In genomic region chr2:28577796-28578680, GRCh38 we compare ENCODE assay signal across 20 cellular contexts.
DNase-seq lines count a peak whose midpoint lies in the region; ATAC-seq, FAIRE-seq and TF ChIP-seq lines count a peak whose summit lies in the region.
"Had no signal": no experiment of that assay in that cellular context is flagged by ENCODE, and none has a peak within 500 bp of the region (broad histone marks: within the 10 kb centered on the region; RNA-seq: fewer than 3 reads in every experiment).

No MANE protein-coding gene starts in this region.

- FAIRE-seq in A549 (lab: Jason Lieb, UNC), result no peak
- FAIRE-seq: G401.6 had no signal

- no peak overlapping the region for H3K18ac ChIP-seq in neuronal stem cell (ENCODE audit: low read length)

- H3K9me3 ChIP-seq in A549 (no peaks in the 10 kb centered on the region), neuronal stem cell (replicated peaks in 1 of 2; ENCODE audit: control insufficient read depth in 2 of 2, insufficient read depth in 1 of 2, low read depth in 1 of 2, low read length in 2 of 2) (no peaks in the 10 kb centered on the region)
- H3K9me3 ChIP-seq: Caco-2 had no signal

- H2BK12ac ChIP-seq in neuronal stem cell (ENCODE audit: low read length), result no peak overlapping the region

- H3K4me3 ChIP-seq in A549, result no peak overlapping the region
- H3K4me3 ChIP-seq in GM23338, result no peak overlapping the region
- no peak overlapping the region for H3K4me3 ChIP-seq in neuronal stem cell (ENCODE audit: low read length in 2 of 2)
- H3K4me3 ChIP-seq: PC-9 had no signal

- H3K79me2 ChIP-seq in GM23338 (replicated peaks; ENCODE audit: insufficient read depth), result no peaks in the 10 kb centered on the region

- WGBS in A549 (ENCODE audit: missing lambda C conversion rate), result 88% methylated on average over 15 of the region's 15 CpGs
- no CpG with 5 or more reads among the region's 15 CpGs for WGBS in neuronal stem cell (ENCODE audit: extremely low coverage in 2 of 2, insufficient read length in 2 of 2, insufficient replicate concordance in 1 of 2), 2 donors

- H3K36me3 ChIP-seq in GM23338 (ENCODE audit: insufficient read depth) (no peaks in the 10 kb centered on the region), neuronal stem cell (replicated peaks in 1 of 2; ENCODE audit: control insufficient read depth in 2 of 2, insufficient read depth in 2 of 2, low read length in 2 of 2) (no peaks in the 10 kb centered on the region)

- H3K4ac ChIP-seq in neuronal stem cell (ENCODE audit: low read length), result no peak overlapping the region

- H3F3A ChIP-seq in GM23338 (replicated peaks; ENCODE audit: low read depth), result no peaks in the 10 kb centered on the region

- no peaks in the 10 kb centered on the region for H3K36me3 Mint-ChIP-seq in GM23338 (ENCODE audit: low read depth)
- H3K36me3 Mint-ChIP-seq in dendritic cell treated with granulocyte-macrophage colony-stimulating factor and Interleukin-4, amounts not matched to agents 40 ng/mL and 50 ng/mL, for 4 days (ENCODE audit: low read depth), result no peaks in the 10 kb centered on the region
- H3K36me3 Mint-ChIP-seq: CD4-positive, CD25-positive, alpha-beta regulatory T cell had no signal

- H3K27ac ChIP-seq in A549 (0 out of 6 replicates have a peak overlapping the region, but pooled peaks have one; percentile 2 to 29), GM23338 (ENCODE audit: low read depth) (no peak overlapping the region), neuronal stem cell (replicated peaks; ENCODE audit: low read length) (no peak overlapping the region)
- H3K27ac ChIP-seq: PC-9, RWPE1 had no signal

- no peak overlapping the region for H3K4me2 ChIP-seq in A549
- H3K4me2 ChIP-seq in GM23338, result no peak overlapping the region
- no peak overlapping the region for H3K4me2 ChIP-seq in neuronal stem cell (ENCODE audit: insufficient read depth, low read length, poor library complexity, severe bottlenecking)
- H3K4me2 ChIP-seq: PC-9 had no signal

- no peaks in the 10 kb centered on the region for H4K20me1 ChIP-seq in GM23338 (replicated peaks; ENCODE audit: insufficient read depth)

- H4K8ac ChIP-seq in neuronal stem cell (ENCODE audit: low read depth, low read length), result no peak overlapping the region

- POLR2A ChIA-PET in A549 (lab: Yijun Ruan, JAX), result no interaction called here

- 0 out of 2 replicates have a peak overlapping the region, but pooled peaks have one; percentile 23 for H2AFZ ChIP-seq in GM23338
- H2AFZ ChIP-seq in neuronal stem cell (ENCODE audit: low read length), result no peak overlapping the region
- H2AFZ ChIP-seq: PC-9 had no signal

- no peak for TF ChIP-seq RAD21 in A549 (conservative IDR thresholded peaks at IDR 0.05 in 1 of 2, IDR thresholded peaks at IDR 0.05 in 1 of 2)

- H3K27me3 Mint-ChIP-seq in GM23338 (ENCODE audit: insufficient read depth, low read depth, poor library complexity), result no peaks in the 10 kb centered on the region
- H3K27me3 Mint-ChIP-seq in dendritic cell treated with granulocyte-macrophage colony-stimulating factor and Interleukin-4, amounts not matched to agents 40 ng/mL and 50 ng/mL, for 4 days, result no peaks in the 10 kb centered on the region
- H3K27me3 Mint-ChIP-seq: CD4-positive, CD25-positive, alpha-beta regulatory T cell had no signal

- H3K79me1 ChIP-seq in neuronal stem cell (ENCODE audit: low read depth, low read length), result no peaks in the 10 kb centered on the region

- H3K14ac ChIP-seq in neuronal stem cell (ENCODE audit: low read length), result peak overlapping the region; percentile 47

- TF ChIP-seq EP300 in A549 (IDR thresholded peaks at IDR 0.05), result no peak

- DNase-seq in A549 (ENCODE audit: low read depth in 1 of 2, low spot score in 1 of 2) (no peak), GM23338 (ENCODE audit: low spot score) (no peak), neuronal stem cell (ENCODE audit: low spot score) (no peak), SKM-1 (lab: John Stamatoyannopoulos, UW; ENCODE audit: unreplicated experiment) (no peak)
- DNase-seq in central memory CD4-positive, alpha-beta T cell, result no peak
- DNase-seq: CD4-positive, CD25-positive, alpha-beta regulatory T cell; KBM-7; NCI-H1417 treated with DMSO at 0.1 percent for 48 hours; NCI-H187 treated with DMSO at 0.1 percent for 48 hours; NCI-H226; NCI-H524 treated with DMSO at 0.1 percent for 48 hours; SIG-M5 had no signal

- H3K4me1 Mint-ChIP-seq in GM23338, result peaks cover 4% of the 10 kb centered on the region; the same call in 2 of the 3 replicates
- peaks cover 35% of the 10 kb centered on the region for H3K4me1 Mint-ChIP-seq in dendritic cell treated with granulocyte-macrophage colony-stimulating factor and Interleukin-4, amounts not matched to agents 40 ng/mL and 50 ng/mL, for 4 days (ENCODE audit: low read depth)
- H3K4me1 Mint-ChIP-seq: B cell; CD4-positive, CD25-positive, alpha-beta regulatory T cell had no signal

- intact Hi-C loops in dendritic cell treated with granulocyte-macrophage colony-stimulating factor and Interleukin-4, amounts not matched to agents 40 ng/mL and 50 ng/mL, for 4 days (cut with micrococcal nuclease), result no loop called here

- no peaks in the 10 kb centered on the region for H3K9me3 Mint-ChIP-seq in GM23338
- no peaks in the 10 kb centered on the region for H3K9me3 Mint-ChIP-seq in dendritic cell treated with granulocyte-macrophage colony-stimulating factor and Interleukin-4, amounts not matched to agents 40 ng/mL and 50 ng/mL, for 4 days
- H3K9me3 Mint-ChIP-seq: CD4-positive, CD25-positive, alpha-beta regulatory T cell had no signal

- H3K4me3 Mint-ChIP-seq in GM23338, result no peak overlapping the region
- H3K4me3 Mint-ChIP-seq in dendritic cell treated with granulocyte-macrophage colony-stimulating factor and Interleukin-4, amounts not matched to agents 40 ng/mL and 50 ng/mL, for 4 days, result no peak overlapping the region
- H3K4me3 Mint-ChIP-seq: B cell; CD4-positive, CD25-positive, alpha-beta regulatory T cell had no signal

- no peak for TF ChIP-seq POLR2A in A549 (IDR thresholded peaks at IDR 0.05; ENCODE audit: low read length)

- H3K27ac Mint-ChIP-seq in GM23338, result no peak overlapping the region
- H3K27ac Mint-ChIP-seq in dendritic cell treated with granulocyte-macrophage colony-stimulating factor and Interleukin-4, amounts not matched to agents 40 ng/mL and 50 ng/mL, for 4 days, result peak overlapping the region; percentile 89
- H3K27ac Mint-ChIP-seq: B cell had no signal

- TF ChIP-seq CTCF in A549 (IDR thresholded peaks at IDR 0.05) (no peak), GM23338 (conservative IDR thresholded peaks at IDR 0.05; ENCODE audit: low read depth in 2 of 2) (no peak)

- H2BK120ac ChIP-seq in neuronal stem cell (ENCODE audit: low read depth, low read length), result no peak overlapping the region

- H3K27me3 ChIP-seq in GM23338 (ENCODE audit: insufficient read depth), result no peaks in the 10 kb centered on the region
- peaks cover 0 to 5% (median 0%) of the 10 kb centered on the region in 3 experiments for H3K27me3 ChIP-seq in neuronal stem cell (ENCODE audit: control insufficient read depth in 3 of 3, insufficient read depth in 3 of 3, low read depth in 1 of 3, low read length in 3 of 3)

- H3K4me1 ChIP-seq in A549, result peaks cover 8% of the 10 kb centered on the region
- no peaks in the 10 kb centered on the region for H3K4me1 ChIP-seq in GM23338 (ENCODE audit: insufficient read depth)
- no peaks in the 10 kb centered on the region for H3K4me1 ChIP-seq in neuronal stem cell (ENCODE audit: control insufficient read depth in 2 of 2, insufficient read depth in 1 of 2, low read depth in 1 of 2, low read length in 2 of 2)
- H3K4me1 ChIP-seq: Caco-2 had no signal

- no peak overlapping the region for H2BK5ac ChIP-seq in neuronal stem cell (ENCODE audit: low read length)

- ATAC-seq in A549 (no peak), GM23338 (no peak), GM18868 (IDR thresholded peaks at IDR 0.05; ENCODE audit: unreplicated experiment) (no peak)
- ATAC-seq: SK-N-SH treated with all-trans-retinoic acid at 6 μM for 48 hours had no signal

- no peak overlapping the region for H4K91ac ChIP-seq in neuronal stem cell (ENCODE audit: low read depth, low read length, poor library complexity)

- CTCF ChIA-PET in A549 (lab: Yijun Ruan, JAX), result interaction anchor here (0.8 to 11.9 kb wide), 4 partner anchors 11 to 895 kb away, joined by 3 to 155 read pairs (median 33); partner anchors contain the start of gene PPP1CB

- no peak overlapping the region for H3K23ac ChIP-seq in neuronal stem cell (ENCODE audit: low read depth, low read length, poor library complexity)

- H2AK5ac ChIP-seq in neuronal stem cell (ENCODE audit: low read depth, low read length), result no peak overlapping the region

- H2BK15ac ChIP-seq in neuronal stem cell (ENCODE audit: low read length), result no peak overlapping the region

- H3K9me2 ChIP-seq in GM23338 (ENCODE audit: insufficient read depth), result no peaks in the 10 kb centered on the region

- H3K9ac ChIP-seq in neuronal stem cell (ENCODE audit: low read depth, low read length, poor library complexity), result no peak overlapping the region

TF ChIP-seq in A549, 52 proteins besides CTCF, POLR2A, EP300 and RAD21:
- TF ChIP-seq ZC3H11A (IDR thresholded peaks at IDR 0.05) (no peak), RCOR1 (IDR thresholded peaks at IDR 0.05; ENCODE audit: low read depth, low read length) (no peak)
TF ChIP-seq in A549: peak in this region for 0.

TF ChIP-seq in GM23338, 12 proteins besides CTCF, POLR2A, EP300 and RAD21:
- TF ChIP-seq STAT1 (IDR thresholded peaks at IDR 0.05; ENCODE audit: unreplicated experiment), result no peak
- no peak for TF ChIP-seq CREB1 (CRISPR knock-in tag; IDR thresholded peaks at IDR 0.05; ENCODE audit: low read depth)
- TF ChIP-seq POLR2AphosphoS5 (IDR thresholded peaks at IDR 0.05; ENCODE audit: low read depth), result no peak

Comparison
In these comparisons a context has a peak if more than half of its experiments do, and no peak if none do; other contexts are left out.
1. H3K27ac ChIP-seq: peak in A549 (2 of 2); none in GM23338 (single experiment) and neuronal stem cell (single experiment).